Comparison of ENCODE assay signal across 1 cellular context in the genomic region with DNA sequence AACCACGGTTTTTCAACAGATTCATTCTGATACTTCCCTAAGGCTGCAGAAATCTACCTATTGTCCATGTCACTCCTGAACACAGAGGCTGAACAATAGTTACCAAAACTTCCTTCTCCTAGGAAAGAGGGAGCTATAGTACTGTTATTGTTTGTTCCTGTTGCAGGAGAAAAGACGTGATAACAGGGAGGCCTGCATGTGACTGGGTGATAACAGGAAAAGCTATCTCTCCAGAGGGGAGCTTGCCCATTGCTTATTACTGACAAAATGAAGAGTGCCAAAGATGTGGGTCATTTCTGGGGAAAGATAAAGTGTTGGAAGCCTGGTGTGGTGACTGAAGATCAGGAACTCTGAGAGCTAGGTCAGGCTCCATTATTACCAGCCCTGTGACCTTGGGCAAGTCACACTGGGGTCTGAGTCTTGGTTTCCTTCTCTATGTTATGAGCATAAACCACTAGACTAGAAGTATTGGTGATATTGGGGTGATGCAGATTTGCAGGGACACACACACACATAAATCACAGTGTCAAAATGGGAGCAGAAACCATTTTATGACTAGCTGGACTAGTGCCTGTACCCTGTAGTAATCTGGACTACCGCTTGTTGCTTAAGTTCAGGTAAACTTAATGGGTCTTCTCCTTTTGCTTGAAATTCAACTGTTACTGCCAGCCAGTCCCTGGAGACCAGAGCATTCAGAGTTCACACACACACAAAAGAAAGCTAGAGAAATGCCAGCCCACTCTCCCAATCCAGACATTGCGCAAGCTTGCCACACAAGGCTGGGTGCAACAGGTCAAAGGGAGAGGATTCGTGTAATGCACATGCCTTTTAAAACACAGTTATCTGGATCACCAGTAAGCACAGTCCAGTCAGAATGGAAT.
TF ChIP-seq lines count a peak whose summit lies in the region.

No MANE protein-coding gene starts in this region.

TF ChIP-seq in GM23338, 12 proteins besides CTCF, POLR2A, EP300 and RAD21:
- TF ChIP-seq EZH2 (IDR thresholded peaks at IDR 0.05; ENCODE audit: low read depth, unreplicated experiment) (no peak), STAT1 (IDR thresholded peaks at IDR 0.05; ENCODE audit: unreplicated experiment) (no peak), REST (IDR thresholded peaks at IDR 0.05; ENCODE audit: unreplicated experiment) (no peak), NANOG (IDR thresholded peaks at IDR 0.05; ENCODE audit: borderline replicate concordance) (no peak), JUNB (IDR thresholded peaks at IDR 0.05; ENCODE audit: unreplicated experiment) (no peak), ZNF114 (CRISPR knock-in tag; IDR thresholded peaks at IDR 0.05) (no peak), ZNF331 (CRISPR knock-in tag; IDR thresholded peaks at IDR 0.05; ENCODE audit: low read depth) (no peak), POLR2AphosphoS5 (IDR thresholded peaks at IDR 0.05; ENCODE audit: low read depth) (no peak), EZH2phosphoT487 (IDR thresholded peaks at IDR 0.05; ENCODE audit: unreplicated experiment) (no peak)
- TF ChIP-seq, protein P1, sequence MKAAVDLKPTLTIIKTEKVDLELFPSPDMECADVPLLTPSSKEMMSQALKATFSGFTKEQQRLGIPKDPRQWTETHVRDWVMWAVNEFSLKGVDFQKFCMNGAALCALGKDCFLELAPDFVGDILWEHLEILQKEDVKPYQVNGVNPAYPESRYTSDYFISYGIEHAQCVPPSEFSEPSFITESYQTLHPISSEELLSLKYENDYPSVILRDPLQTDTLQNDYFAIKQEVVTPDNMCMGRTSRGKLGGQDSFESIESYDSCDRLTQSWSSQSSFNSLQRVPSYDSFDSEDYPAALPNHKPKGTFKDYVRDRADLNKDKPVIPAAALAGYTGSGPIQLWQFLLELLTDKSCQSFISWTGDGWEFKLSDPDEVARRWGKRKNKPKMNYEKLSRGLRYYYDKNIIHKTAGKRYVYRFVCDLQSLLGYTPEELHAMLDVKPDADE (IDR thresholded peaks at IDR 0.05): no peak
